Comparison of ENCODE assay signal across 28 cellular contexts in genomic region chr17:33438578-33438977, GRCh38.
"Had no signal": no experiment of that assay in that cellular context is flagged by ENCODE, and none has a peak within 500 bp of the region (broad histone marks: within the 10 kb centered on the region; RNA-seq: fewer than 3 reads in every experiment).

No MANE protein-coding gene starts in this region.

- H3K36me3 ChIP-seq: breast epithelium, esophagus muscularis mucosa, gastroesophageal sphincter, WERI-Rb-1 had no signal

- H3K9me3 ChIP-seq: esophagus muscularis mucosa, gastroesophageal sphincter had no signal

- DNase-seq: activated CD4-positive, alpha-beta memory T cell treated with anti-CD3 and anti-CD28 coated beads for 36 hours; activated CD4-positive, alpha-beta T cell treated with anti-CD3 and anti-CD28 coated beads for 36 hours; activated CD4-positive, alpha-beta T cell treated with anti-CD3 and anti-CD28 coated beads, Interleukin-2, amount 10 ng/mL, durations not matched to agents 24 days and 14 days; activated CD4-positive, CD25-positive, alpha-beta regulatory T cell; activated CD4-positive, CD25-positive, alpha-beta regulatory T cell treated with anti-CD3 and anti-CD28 coated beads, Interleukin-2, amount 50 U/mL, for 72 hours; activated CD8-positive, alpha-beta memory T cell treated with anti-CD3 and anti-CD28 coated beads, Interleukin-2, amount 10 ng/mL, durations not matched to agents 7 days and 5 days; activated CD8-positive, alpha-beta memory T cell treated with anti-CD3 and anti-CD28 coated beads, Interleukin-2, amount 50 U/mL, for 4 hours; activated CD8-positive, alpha-beta T cell treated with anti-CD3 and anti-CD28 coated beads, Interleukin-2, amount 10 ng/mL, durations not matched to agents 7 days and 5 days; activated effector memory CD4-positive, alpha-beta T cell treated with anti-CD3 and anti-CD28 coated beads, Interleukin-2, amount 50 U/mL, for 16 hours; activated naive CD4-positive, alpha-beta T cell treated with anti-CD3 and anti-CD28 coated beads, Interleukin-2, amount 50 U/mL, for 16 hours; activated T-cell treated with anti-CD3 and anti-CD28 coated beads, Interleukin-2, amount 50 U/mL, for 1 hour; activated T-cell treated with anti-CD3 and anti-CD28 coated beads, Interleukin-2, amount 50 U/mL, for 48 hours; amniotic stem cell; aorta; dorsolateral prefrontal cortex; effector memory CD4-positive, alpha-beta T cell; erythroblast; foreskin melanocyte; head of caudate nucleus; SW 1271; T-cell; T-helper 17 cell; T1000; WERI-Rb-1 had no signal

- ATAC-seq: activated CD4-positive, alpha-beta T cell treated with anti-CD3 and anti-CD28 coated beads for 36 hours; activated CD8-positive, alpha-beta memory T cell treated with anti-CD3 and anti-CD28 coated beads, Interleukin-2, amount 10 ng/mL, durations not matched to agents 7 days and 5 days; activated CD8-positive, alpha-beta T cell treated with anti-CD3 and anti-CD28 coated beads, Interleukin-2, amount 10 ng/mL, durations not matched to agents 7 days and 5 days; T-cell; T-helper 17 cell had no signal

- H3K27me3 ChIP-seq: breast epithelium, dorsolateral prefrontal cortex, esophagus muscularis mucosa, gastroesophageal sphincter had no signal

- H3K4me1 ChIP-seq: breast epithelium, esophagus muscularis mucosa, gastroesophageal sphincter had no signal

- H3K27ac ChIP-seq: breast epithelium, coronary artery, dorsolateral prefrontal cortex, WERI-Rb-1 had no signal

- H3K4me3 ChIP-seq: breast epithelium, coronary artery, dorsolateral prefrontal cortex, esophagus muscularis mucosa, gastroesophageal sphincter had no signal
